ENCODE assay signal across 1 cellular context in the genomic region with DNA sequence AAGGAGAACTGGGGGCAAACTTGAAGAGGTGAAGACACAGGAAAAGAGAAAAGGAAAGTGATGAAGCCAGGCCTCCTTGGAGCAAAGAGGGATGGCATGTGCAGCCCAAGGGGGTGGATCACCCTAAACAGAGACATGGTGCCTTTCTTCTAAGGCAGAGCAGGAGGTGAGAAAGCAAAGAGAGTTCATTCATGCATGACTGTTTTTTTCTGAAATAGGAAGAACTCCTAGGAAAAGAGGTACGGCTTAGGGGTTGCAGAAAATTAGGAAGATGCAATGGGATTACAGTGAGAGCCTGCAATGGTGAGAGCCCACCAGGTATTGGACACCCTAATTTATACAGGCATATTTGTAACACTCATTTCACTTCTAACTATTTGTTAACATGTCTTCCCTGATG.
A peak's percentile ranks its signal among the peaks of the same experiment; 100 is the strongest.
TF ChIP-seq lines count a peak whose summit lies in the region.

No MANE protein-coding gene starts in this region.

TF ChIP-seq in endothelial cell of umbilical vein, 7 proteins besides CTCF, POLR2A, EP300 and RAD21:
- no peak for TF ChIP-seq JUN (IDR thresholded peaks at IDR 0.05; ENCODE audit: borderline replicate concordance, insufficient read depth, insufficient read length, low read depth)
- TF ChIP-seq POLR2AphosphoS5 (IDR thresholded peaks at IDR 0.05; ENCODE audit: insufficient read depth, low read depth, low read length): peak; percentile 17
